In the genomic region with DNA sequence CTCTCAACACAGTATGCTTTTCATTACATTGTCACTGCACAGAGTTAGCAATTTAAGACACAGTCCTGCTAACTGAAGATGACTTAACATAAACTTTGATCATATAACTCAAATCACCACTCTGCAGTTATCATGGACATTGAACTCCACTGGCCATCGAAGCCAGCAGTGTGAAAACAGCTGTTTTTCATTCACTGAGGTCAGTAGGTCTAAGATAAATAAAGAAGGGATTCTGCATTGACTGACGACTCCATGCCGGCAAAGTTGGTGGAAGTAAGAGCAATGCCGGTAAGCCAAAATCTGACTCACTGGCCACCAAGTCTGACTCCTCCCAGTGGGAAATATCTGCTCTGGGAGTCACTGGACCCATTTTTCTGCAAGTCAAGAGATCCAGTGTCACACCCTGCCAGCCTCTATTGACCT, we compare ENCODE assay signal across 1 cellular context.
TF ChIP-seq lines count a peak whose summit lies in the region.

No MANE protein-coding gene starts in this region.

TF ChIP-seq in IMR-90, 13 proteins besides CTCF, POLR2A, EP300 and RAD21:
- peak; percentile 80 for TF ChIP-seq RCOR1 (IDR thresholded peaks at IDR 0.05; ENCODE audit: insufficient replicate concordance, low read length)
- TF ChIP-seq NFE2L2 (IDR thresholded peaks at IDR 0.05; ENCODE audit: low read depth, low read length) = no peak
- TF ChIP-seq FOS (IDR thresholded peaks at IDR 0.05; ENCODE audit: low read depth, low read length) = peak; percentile 74
